ENCODE assay signal across 8 cellular contexts in genomic region chr20:34705383-34706021, GRCh38. TPM values are rescaled to one million over a fixed set of nuclear protein-coding genes. Genes with fewer than 3 reads are reported as not detected.
A peak's percentile ranks its signal among the peaks of the same experiment; 100 is the strongest.
DNase-seq lines count a peak whose midpoint lies in the region; ATAC-seq, FAIRE-seq and TF ChIP-seq lines count a peak whose summit lies in the region.

No MANE protein-coding gene starts in this region.

- no peaks in the 10 kb centered on the region for H3K36me3 Mint-ChIP-seq in naive thymus-derived CD8-positive, alpha-beta T cell

- peaks cover 21% of the 10 kb centered on the region for H3K27me3 Mint-ChIP-seq in stimulated activated naive CD8-positive, alpha-beta T cell treated with anti-CD3 and anti-CD28 coated beads, Interleukin-15, amount 100 ng/mL, for 72 hours
- H3K27me3 Mint-ChIP-seq in naive thymus-derived CD8-positive, alpha-beta T cell = peaks cover 0 to 10% (median 5%) of the 10 kb centered on the region in 5 donors

- in situ Hi-C loops in SK-MEL-5 (cut with HindIII; ENCODE audit: low pct_unique_long_range_greater_than_20kb, low sequenced_read_pairs) = no loop called here

- H3K4me1 Mint-ChIP-seq in stimulated activated naive CD8-positive, alpha-beta T cell treated with anti-CD3 and anti-CD28 coated beads, Interleukin-15, amount 100 ng/mL, for 72 hours = peaks cover 26% of the 10 kb centered on the region
- peaks cover 20 to 43% (median 25%) of the 10 kb centered on the region in 4 donors for H3K4me1 Mint-ChIP-seq in naive thymus-derived CD8-positive, alpha-beta T cell

- peak; percentile 18 for TF ChIP-seq CTCF in epithelial cell of proximal tubule (conservative IDR thresholded peaks at IDR 0.05; ENCODE audit: low read depth, low read length)

- FAIRE-seq in HTR-8/SVneo (lab: Jason Lieb, UNC) = no peak

- POLR2A ChIA-PET in naive thymus-derived CD8-positive, alpha-beta T cell (lab: Charles Lee) = interaction anchor here (0.7 to 1.1 kb wide), 3 partner anchors 28 to 75 kb away, joined by 3 to 4 read pairs (median 3); partner anchors contain the start of gene PIGU

- H3K9me3 Mint-ChIP-seq in stimulated activated naive CD8-positive, alpha-beta T cell treated with anti-CD3 and anti-CD28 coated beads, Interleukin-15, amount 100 ng/mL, for 72 hours = no peaks in the 10 kb centered on the region
- H3K9me3 Mint-ChIP-seq in naive thymus-derived CD8-positive, alpha-beta T cell = no peaks in the 10 kb centered on the region

- ATAC-seq in stimulated activated naive CD8-positive, alpha-beta T cell treated with anti-CD3 and anti-CD28 coated beads, Interleukin-15, amount 100 ng/mL, for 72 hours = no peak
- ATAC-seq in stimulated activated naive CD8-positive, alpha-beta T cell treated with anti-CD3 and anti-CD28 coated beads, Interleukin-15, Interleukin-2, amounts not matched to agents 100 U/mL and 50 U/mL, for 24 hours = no peak
- ATAC-seq in naive thymus-derived CD8-positive, alpha-beta T cell = no peak
- ATAC-seq in HG02798 (IDR thresholded peaks at IDR 0.05; ENCODE audit: poor library complexity, unreplicated experiment) = no peak
- ATAC-seq in GM19452 (IDR thresholded peaks at IDR 0.05; ENCODE audit: unreplicated experiment) = no peak

- peak in 1 of 2 donors; percentile 13 for DNase-seq in stimulated activated naive CD8-positive, alpha-beta T cell treated with anti-CD3 and anti-CD28 coated beads, Interleukin-15, amount 100 ng/mL, for 72 hours
- no peak for DNase-seq in stimulated activated naive CD8-positive, alpha-beta T cell treated with anti-CD3 and anti-CD28 coated beads, Interleukin-15, Interleukin-2, amounts not matched to agents 100 U/mL and 50 U/mL, for 24 hours
- DNase-seq in SK-MEL-5 (ENCODE audit: low read depth, low spot score) (peak; percentile 41), epithelial cell of proximal tubule (ENCODE audit: low read depth) (no peak), HTR-8/SVneo (ENCODE audit: insufficient read length, low spot score) (no peak)
- DNase-seq in naive thymus-derived CD8-positive, alpha-beta T cell = no peak

- peak overlapping the region; percentile 79 for H3K4me3 ChIP-seq in epithelial cell of proximal tubule (ENCODE audit: low read depth, low read length)

- H3K4me3 Mint-ChIP-seq in stimulated activated naive CD8-positive, alpha-beta T cell treated with anti-CD3 and anti-CD28 coated beads, Interleukin-15, amount 100 ng/mL, for 72 hours = peak overlapping the region; percentile 91 to 94
- peak overlapping the region; percentile 84 to 98 (median 90) for H3K4me3 Mint-ChIP-seq in naive thymus-derived CD8-positive, alpha-beta T cell

- no peak overlapping the region for H3K27ac Mint-ChIP-seq in stimulated activated naive CD8-positive, alpha-beta T cell treated with anti-CD3 and anti-CD28 coated beads, Interleukin-15, amount 100 ng/mL, for 72 hours
- H3K27ac Mint-ChIP-seq in naive thymus-derived CD8-positive, alpha-beta T cell = peak overlapping the region; percentile 73 to 100 (median 98)

RNA-seq across cellular contexts. Expression of gene TP53INP2, which starts 1.4 kb away (rescaled TPM):
- total RNA-seq in SK-MEL-5 (2014; rRNA removed; shearing (Covaris generic)) = 6.5 TPM in 2 replicates
- 19.9 and 25.8 TPM in 2 replicates for polyA plus RNA-seq in SK-MEL-5 (2015; cell fraction: cytosol; rRNA removed)
- polyA plus RNA-seq in SK-MEL-5 (2015; cell fraction: nucleus; rRNA removed) = 13.5 and 14.1 TPM in 2 replicates
- total RNA-seq in epithelial cell of proximal tubule = 3.3 and 4.3 TPM in 2 replicates
- 1 to 10 TPM; 1.7 to 1.8 TPM for total RNA-seq in naive thymus-derived CD8-positive, alpha-beta T cell
- under 1 TPM; 0.08 to 0.64 (median 0.53) TPM for polyA plus RNA-seq in naive thymus-derived CD8-positive, alpha-beta T cell

RNA-seq across cellular contexts. Expression of gene PIGU, which starts 28.6 kb away (rescaled TPM):
- total RNA-seq in SK-MEL-5 (2014; rRNA removed; shearing (Covaris generic)) = 32.1 and 38.2 TPM in 2 replicates
- 48.0 and 49.1 TPM in 2 replicates for polyA plus RNA-seq in SK-MEL-5 (2015; cell fraction: cytosol; rRNA removed)
- polyA plus RNA-seq in SK-MEL-5 (2015; cell fraction: nucleus; rRNA removed) = 12.3 and 19.0 TPM in 2 replicates
- total RNA-seq in epithelial cell of proximal tubule = 29.4 and 30.2 TPM in 2 replicates
- 10 to 100 TPM; 11.4 to 14.0 TPM for total RNA-seq in naive thymus-derived CD8-positive, alpha-beta T cell
- polyA plus RNA-seq in naive thymus-derived CD8-positive, alpha-beta T cell = 10 to 100 TPM; 18.3 to 25.4 (median 23.2) TPM

Comparison
In these comparisons a context has a peak if more than half of its experiments do, and no peak if none do; other contexts are left out.
1. H3K27ac Mint-ChIP-seq: peak in naive thymus-derived CD8-positive, alpha-beta T cell (10 of 10); none in stimulated activated naive CD8-positive, alpha-beta T cell treated with anti-CD3 and anti-CD28 coated beads, Interleukin-15, amount 100 ng/mL, for 72 hours (0 of 2).